14 cellular contexts compared by ENCODE assay signal in genomic region chr3:136120373-136121348, GRCh38.
DNase-seq lines count a peak whose midpoint lies in the region; ATAC-seq, FAIRE-seq and TF ChIP-seq lines count a peak whose summit lies in the region.
"Had no signal": no experiment of that assay in that cellular context is flagged by ENCODE, and none has a peak within 500 bp of the region (broad histone marks: within the 10 kb centered on the region; RNA-seq: fewer than 3 reads in every experiment).

No MANE protein-coding gene starts in this region.

- in situ Hi-C loops in GM13976 (cut with MboI; ENCODE audit: low sequenced_read_pairs, unreplicated experiment): no loop called here

- H3K36me3 Mint-ChIP-seq in immature natural killer cell: peaks cover 0 to 10% (median 0%) of the 10 kb centered on the region in 3 donors

- H3K9me3 Mint-ChIP-seq in immature natural killer cell: peaks cover 0 to 4% (median under 1%) of the 10 kb centered on the region in 6 donors

- H3K4me1 Mint-ChIP-seq in immature natural killer cell: peaks cover 0 to 2% of the 10 kb centered on the region in 2 donors
- H3K4me1 Mint-ChIP-seq: activated naive CD8-positive, alpha-beta T cell treated with anti-CD3 and anti-CD28 coated beads, Interleukin-2, amount 10 ng/mL, durations not matched to agents 7 days and 5 days had no signal

- peaks cover 0 to 7% (median 0%) of the 10 kb centered on the region in 3 donors for H3K27me3 Mint-ChIP-seq in immature natural killer cell (ENCODE audit: low read depth in 3 of 3)

- H3K4me3 Mint-ChIP-seq in immature natural killer cell: no peak overlapping the region
- H3K4me3 Mint-ChIP-seq: activated naive CD8-positive, alpha-beta T cell treated with anti-CD3 and anti-CD28 coated beads, Interleukin-2, amount 10 ng/mL, durations not matched to agents 7 days and 5 days had no signal

- peak; percentile 92 for ATAC-seq in GM21390 (IDR thresholded peaks at IDR 0.05; ENCODE audit: unreplicated experiment)
- peak; percentile 72 for ATAC-seq in HG03095 (IDR thresholded peaks at IDR 0.05; ENCODE audit: unreplicated experiment)
- peak; percentile 89 for ATAC-seq in SK-N-SH treated with all-trans-retinoic acid at 6 μM for 48 hours
- no peak for ATAC-seq in mucosa of descending colon
- ATAC-seq: left cardiac atrium had no signal

- H3K4me1 ChIP-seq in mucosa of descending colon (ENCODE audit: low read depth): no peaks in the 10 kb centered on the region

- intact Hi-C loops in mucosa of descending colon (cut with DNase I, micrococcal nuclease): no loop called here

- TF ChIP-seq CTCF in D721Med (IDR thresholded peaks at IDR 0.05; ENCODE audit: insufficient read depth, missing control alignments): no peak
- TF ChIP-seq CTCF in GM13976 (IDR thresholded peaks at IDR 0.05; ENCODE audit: borderline replicate concordance, control extremely low read depth, extremely low read depth, insufficient read depth, missing control alignments): no peak
- TF ChIP-seq CTCF in mucosa of descending colon (IDR thresholded peaks at IDR 0.05): no peak

- peak; percentile 13 for DNase-seq in ELR (ENCODE audit: low read depth)
- DNase-seq in D721Med (ENCODE audit: insufficient read length, low spot score): no peak
- DNase-seq in GM13976 (ENCODE audit: low spot score): no peak
- no peak for DNase-seq in mucosa of descending colon
- DNase-seq in immature natural killer cell: no peak
- DNase-seq: activated CD4-positive, alpha-beta T cell treated with anti-CD3 and anti-CD28 coated beads for 48 hours; activated naive CD8-positive, alpha-beta T cell treated with anti-CD3 and anti-CD28 coated beads, Interleukin-2, amount 10 ng/mL, durations not matched to agents 7 days and 5 days; erythroblast; left cardiac atrium; NCI-H2081 treated with DMSO at 0.1 percent for 48 hours; Right ventricle myocardium superior had no signal

- no peaks in the 10 kb centered on the region for H3K9me3 ChIP-seq in mucosa of descending colon

- no peaks in the 10 kb centered on the region for H3K36me3 ChIP-seq in mucosa of descending colon (ENCODE audit: low read depth)

- no peak overlapping the region for H3K4me3 ChIP-seq in mucosa of descending colon

- no peak for FAIRE-seq in D721Med (lab: Jason Lieb, UNC)

- H3K27ac Mint-ChIP-seq in immature natural killer cell: no peak overlapping the region
- H3K27ac Mint-ChIP-seq: activated naive CD8-positive, alpha-beta T cell treated with anti-CD3 and anti-CD28 coated beads, Interleukin-2, amount 10 ng/mL, durations not matched to agents 7 days and 5 days had no signal

TF ChIP-seq in SK-N-SH treated with all-trans-retinoic acid at 6 μM for 48 hours, 23 proteins besides CTCF, POLR2A, EP300 and RAD21:
- TF ChIP-seq ARNTL (CRISPR knock-in tag; IDR thresholded peaks at IDR 0.05; ENCODE audit: borderline replicate concordance, low read depth) (no peak), POU6F1 (CRISPR knock-in tag; IDR thresholded peaks at IDR 0.05; ENCODE audit: borderline replicate concordance, low read depth) (no peak), RARB (CRISPR knock-in tag; IDR thresholded peaks at IDR 0.05) (no peak), ZNF70 (CRISPR knock-in tag; IDR thresholded peaks at IDR 0.05) (no peak), TCF4 (CRISPR knock-in tag; IDR thresholded peaks at IDR 0.05; ENCODE audit: borderline replicate concordance) (no peak), CREB5 (CRISPR knock-in tag; IDR thresholded peaks at IDR 0.05; ENCODE audit: low read depth) (no peak), CSRNP3 (CRISPR knock-in tag; IDR thresholded peaks at IDR 0.05) (no peak), CSDC2 (CRISPR knock-in tag; IDR thresholded peaks at IDR 0.05) (no peak)
